Comparison of ENCODE assay signal across 10 cellular contexts in the genomic region with DNA sequence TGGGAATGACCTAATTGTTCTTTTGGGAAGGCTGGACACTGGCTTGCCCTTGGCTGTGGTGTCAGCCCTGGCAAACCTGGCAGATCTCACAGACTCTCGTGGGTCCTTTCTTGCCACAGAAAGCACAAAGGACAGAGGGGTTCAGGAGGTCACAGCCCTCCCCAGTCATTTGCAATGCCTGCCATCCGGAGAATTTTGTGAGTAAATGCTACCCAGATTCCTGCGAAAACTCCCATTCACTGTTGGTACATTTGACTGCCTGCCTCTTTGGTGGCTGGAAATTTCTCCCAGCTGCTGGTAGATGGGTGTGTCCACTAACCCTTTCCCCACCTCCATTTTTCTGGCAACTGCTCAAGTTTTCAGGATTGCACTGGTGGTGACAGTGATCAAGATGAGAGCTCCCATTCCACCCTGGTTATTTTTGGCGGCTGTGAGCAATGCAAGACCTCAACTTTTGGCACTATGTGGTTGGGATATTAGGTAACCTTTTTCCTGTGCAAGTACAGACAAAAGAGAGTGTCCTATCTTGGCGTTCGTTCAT.
DNase-seq lines count a peak whose midpoint lies in the region; ATAC-seq and TF ChIP-seq lines count a peak whose summit lies in the region.
"Had no signal": no experiment of that assay in that cellular context is flagged by ENCODE, and none has a peak within 500 bp of the region (broad histone marks: within the 10 kb centered on the region; RNA-seq: fewer than 3 reads in every experiment).

No MANE protein-coding gene starts in this region.

- no peak for TF ChIP-seq CTCF in GM10266 (IDR thresholded peaks at IDR 0.05; ENCODE audit: control insufficient read depth, insufficient read depth, low read depth, missing control alignments)

- no peaks in the 10 kb centered on the region for H3K9me3 Mint-ChIP-seq in T-helper 2 cell treated with Interferon-gamma antibody and Interleukin-4, amounts not matched to agents 5 μg/mL and 100 μg/mL, for 36 hours

- H3K27me3 Mint-ChIP-seq in T-helper 2 cell treated with Interferon-gamma antibody and Interleukin-4, amounts not matched to agents 5 μg/mL and 100 μg/mL, for 36 hours (ENCODE audit: low read depth), result no peaks in the 10 kb centered on the region

- DNase-seq in DMS79 (lab: John Stamatoyannopoulos, UW) (peak; percentile 43), NCI-H2107 (lab: John Stamatoyannopoulos, UW) (peak; percentile 40), dermis microvascular lymphatic vessel endothelial cell (ENCODE audit: low read depth in 2 of 2) (peak; percentile 84 to 88), midbrain (lab: John Stamatoyannopoulos, UW) (peak; percentile 29), GM10266 (ENCODE audit: extremely low spot score) (no peak), HuH-7 (ENCODE audit: low spot score) (no peak)
- DNase-seq in T-helper 2 cell treated with Interferon-gamma antibody and Interleukin-4, amounts not matched to agents 5 μg/mL and 100 μg/mL, for 36 hours (ENCODE audit: low spot score), result no peak
- DNase-seq: activated effector memory CD4-positive, alpha-beta T cell treated with anti-CD3 and anti-CD28 coated beads, Interleukin-2, amount 50 U/mL, for 16 hours had no signal

- no peaks in the 10 kb centered on the region for H3K4me1 Mint-ChIP-seq in T-helper 2 cell treated with Interferon-gamma antibody and Interleukin-4, amounts not matched to agents 5 μg/mL and 100 μg/mL, for 36 hours (ENCODE audit: low read depth)

- ATAC-seq in HG03378 (IDR thresholded peaks at IDR 0.05; ENCODE audit: unreplicated experiment), result no peak
- ATAC-seq: sciatic nerve had no signal

- H3K27ac Mint-ChIP-seq in T-helper 2 cell treated with Interferon-gamma antibody and Interleukin-4, amounts not matched to agents 5 μg/mL and 100 μg/mL, for 36 hours, result no peak overlapping the region

- H3K4me3 Mint-ChIP-seq in T-helper 2 cell treated with Interferon-gamma antibody and Interleukin-4, amounts not matched to agents 5 μg/mL and 100 μg/mL, for 36 hours, result no peak overlapping the region

- no peaks in the 10 kb centered on the region for H3K36me3 Mint-ChIP-seq in T-helper 2 cell treated with Interferon-gamma antibody and Interleukin-4, amounts not matched to agents 5 μg/mL and 100 μg/mL, for 36 hours (ENCODE audit: low read depth)

Comparison
In these comparisons a context has a peak if more than half of its experiments do, and no peak if none do; other contexts are left out.
1. DNase-seq: peak in DMS79 (single experiment), NCI-H2107 (single experiment), dermis microvascular lymphatic vessel endothelial cell (2 of 2) and midbrain (single experiment); none in GM10266 (single experiment), T-helper 2 cell treated with Interferon-gamma antibody and Interleukin-4, amounts not matched to agents 5 μg/mL and 100 μg/mL, for 36 hours (single experiment) and HuH-7 (single experiment).